ENCODE assay signal across 8 cellular contexts in the genomic region with DNA sequence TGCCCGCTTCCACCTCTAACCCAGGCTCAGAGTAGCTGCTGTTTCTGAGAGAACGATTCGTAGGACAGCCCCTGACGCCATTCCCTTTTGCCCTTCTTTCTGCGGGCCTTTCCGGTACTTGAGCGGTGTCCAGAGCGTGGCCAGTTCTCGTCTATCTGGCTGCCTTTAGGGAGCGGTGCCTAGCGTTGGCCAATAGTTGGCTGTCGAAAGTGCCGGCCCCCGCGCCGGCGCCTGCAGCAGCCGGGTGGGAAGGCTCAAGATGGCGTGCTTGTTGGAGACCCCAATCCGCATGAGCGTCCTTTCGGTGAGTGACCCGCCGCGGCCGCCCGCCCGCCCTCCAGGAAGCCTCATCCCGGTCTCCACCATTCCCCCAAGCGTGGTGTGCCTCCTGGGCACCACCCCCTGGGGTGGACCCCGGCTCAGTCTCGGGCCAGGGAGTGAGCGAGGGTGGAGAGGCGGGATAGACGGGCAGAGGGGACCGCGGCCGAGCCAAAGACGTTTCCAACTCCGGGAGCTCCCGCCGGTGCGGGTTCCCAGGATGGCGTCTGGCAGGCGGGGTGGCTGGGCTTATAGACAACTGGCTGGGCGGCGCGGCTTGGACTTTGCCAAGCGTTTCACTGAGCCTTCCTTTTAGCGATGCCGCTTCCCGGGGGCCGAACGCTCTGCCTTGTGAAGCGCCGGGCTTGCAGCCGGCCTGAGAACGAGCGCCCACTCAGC. TPM values are rescaled to one million over a fixed set of nuclear protein-coding genes. Genes with fewer than 3 reads are reported as not detected.
DNase-seq lines count a peak whose midpoint lies in the region; ATAC-seq, FAIRE-seq and TF ChIP-seq lines count a peak whose summit lies in the region.

A gene with protein sequence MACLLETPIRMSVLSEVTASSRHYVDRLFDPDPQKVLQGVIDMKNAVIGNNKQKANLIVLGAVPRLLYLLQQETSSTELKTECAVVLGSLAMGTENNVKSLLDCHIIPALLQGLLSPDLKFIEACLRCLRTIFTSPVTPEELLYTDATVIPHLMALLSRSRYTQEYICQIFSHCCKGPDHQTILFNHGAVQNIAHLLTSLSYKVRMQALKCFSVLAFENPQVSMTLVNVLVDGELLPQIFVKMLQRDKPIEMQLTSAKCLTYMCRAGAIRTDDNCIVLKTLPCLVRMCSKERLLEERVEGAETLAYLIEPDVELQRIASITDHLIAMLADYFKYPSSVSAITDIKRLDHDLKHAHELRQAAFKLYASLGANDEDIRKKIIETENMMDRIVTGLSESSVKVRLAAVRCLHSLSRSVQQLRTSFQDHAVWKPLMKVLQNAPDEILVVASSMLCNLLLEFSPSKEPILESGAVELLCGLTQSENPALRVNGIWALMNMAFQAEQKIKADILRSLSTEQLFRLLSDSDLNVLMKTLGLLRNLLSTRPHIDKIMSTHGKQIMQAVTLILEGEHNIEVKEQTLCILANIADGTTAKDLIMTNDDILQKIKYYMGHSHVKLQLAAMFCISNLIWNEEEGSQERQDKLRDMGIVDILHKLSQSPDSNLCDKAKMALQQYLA (plus strand): TSS at position 6 of the 717 bp plus-strand sequence. CDS start 254 bp downstream, at position 260.

- BruUV-seq in endothelial cell of umbilical vein (replicated peaks; lab: Mats Ljungman, UMichigan): TSS peak; percentile 43

- peak within 1 kb of the TSS; percentile 90 for H3K4me3 ChIP-seq in ACC112 (ENCODE audit: low read depth, low read length)
- peak within 1 kb of the TSS; percentile 94 for H3K4me3 ChIP-seq in GM12875 (ENCODE audit: low read depth, low read length)
- H3K4me3 ChIP-seq in endothelial cell of umbilical vein (replicated peaks in 1 of 3; ENCODE audit: insufficient read depth in 1 of 3, low read depth in 1 of 3, low read length in 3 of 3): peak within 1 kb of the TSS; percentile 74 to 86 (median 81)
- peak within 1 kb of the TSS; percentile 71 to 87 (median 80) for H3K4me3 ChIP-seq in thyroid gland (replicated peaks in 1 of 3)

- intact Hi-C loops in endothelial cell of umbilical vein (cut with micrococcal nuclease): loop anchor here (1.0 to 10.0 kb wide), 6 partner anchors 13 to 737 kb away; a partner anchor contains a TSS
- intact Hi-C loops in thyroid gland (cut with DNase I): no loop called here

- H2AFZ ChIP-seq in ACC112 (ENCODE audit: low read length, unreplicated experiment) (peak within 1 kb of the TSS; percentile 92), endothelial cell of umbilical vein (ENCODE audit: low read depth, low read length) (peak within 1 kb of the TSS; percentile 81)

- peak within 1 kb of the TSS; percentile 96 for H3K27ac ChIP-seq in ACC112 (ENCODE audit: low read depth, low read length)
- peak within 1 kb of the TSS; percentile 93 for H3K27ac ChIP-seq in endothelial cell of umbilical vein (ENCODE audit: insufficient read depth, low read depth, low read length)
- H3K27ac ChIP-seq in thyroid gland: peak within 1 kb of the TSS; percentile 94 to 97 (median 97)

- peak; percentile 71 for ATAC-seq in HG02642 (IDR thresholded peaks at IDR 0.05; ENCODE audit: poor library complexity, unreplicated experiment)

- FAIRE-seq in endothelial cell of umbilical vein (lab: Jason Lieb, UNC): peak; percentile 97

- peak; percentile 88 for DNase-seq in NCI-H146 treated with DMSO at 0.1 percent for 48 hours (lab: John Stamatoyannopoulos, UW; ENCODE audit: unreplicated experiment)
- peak; percentile 41 for DNase-seq in activated CD4-positive, alpha-beta T cell treated with anti-CD3 and anti-CD28 coated beads, Interleukin-2, amount 10 ng/mL, durations not matched to agents 7 days and 5 days
- no peak for DNase-seq in endothelial cell of umbilical vein (ENCODE audit: low read depth, low spot score)
- DNase-seq in midbrain (lab: John Stamatoyannopoulos, UW): peak; percentile 74
- DNase-seq in thyroid gland: peak; percentile 61 to 62

- peak within 1 kb of the TSS; percentile 95 for H3K4me2 ChIP-seq in endothelial cell of umbilical vein (ENCODE audit: insufficient read depth, low read length)

- TF ChIP-seq CTCF in GM12875 (IDR thresholded peaks at IDR 0.05; ENCODE audit: borderline replicate concordance, insufficient read depth, low read depth, low read length) (no peak), endothelial cell of umbilical vein (IDR thresholded peaks at IDR 0.05; ENCODE audit: extremely low read depth in 1 of 2, insufficient read depth in 1 of 2, low read depth in 1 of 2, low read length in 2 of 2) (no peak), thyroid gland (IDR thresholded peaks at IDR 0.05) (no peak)

- peaks cover 36% of the 10 kb centered on the region for H3K4me1 Mint-ChIP-seq in activated CD4-positive, alpha-beta T cell treated with anti-CD3 and anti-CD28 coated beads, Interleukin-2, amount 10 ng/mL, durations not matched to agents 7 days and 5 days

- H3K27me3 ChIP-seq in ACC112 (ENCODE audit: insufficient read depth, low read length): no peaks in the 10 kb centered on the region
- H3K27me3 ChIP-seq in endothelial cell of umbilical vein (ENCODE audit: control insufficient read depth in 2 of 2, insufficient read depth in 2 of 2, low read length in 2 of 2): peaks cover 0 to 2% of the 10 kb centered on the region in 2 experiments
- H3K27me3 ChIP-seq in thyroid gland: no peaks in the 10 kb centered on the region

- WGBS in thyroid gland, 2 donors: 0 to 1% methylated on average over 26 to 38 of the region's 59 CpGs

- peak; percentile 77 for TF ChIP-seq POLR2A in endothelial cell of umbilical vein (IDR thresholded peaks at IDR 0.05; ENCODE audit: low read depth, low read length)
- TF ChIP-seq POLR2A in thyroid gland (IDR thresholded peaks at IDR 0.05): peak in 1 of 2 donors; percentile 76

- H3K9me3 ChIP-seq in endothelial cell of umbilical vein (replicated peaks; ENCODE audit: control insufficient read depth, insufficient read depth, low read length): no peaks in the 10 kb centered on the region
- no peaks in the 10 kb centered on the region for H3K9me3 ChIP-seq in thyroid gland

- CTCF ChIA-PET in activated CD4-positive, alpha-beta T cell treated with anti-CD3 and anti-CD28 coated beads, Interleukin-2, amount 10 ng/mL, durations not matched to agents 7 days and 5 days (lab: Charles Lee): interaction anchor here (0.6 to 1.5 kb wide), 4 partner anchors 13 to 630 kb away, joined by 3 to 4 read pairs (median 4); a partner anchor contains a TSS
- CTCF ChIA-PET in endothelial cell of umbilical vein (lab: Charles Lee): interaction anchor here (0.7 to 3.4 kb wide), 4 partner anchors 13 to 83 kb away, joined by 3 to 17 read pairs (median 4); a partner anchor contains a TSS

- H3K9me3 Mint-ChIP-seq in activated CD4-positive, alpha-beta T cell treated with anti-CD3 and anti-CD28 coated beads, Interleukin-2, amount 10 ng/mL, durations not matched to agents 7 days and 5 days: no peaks in the 10 kb centered on the region

- dilution Hi-C loops in endothelial cell of umbilical vein (cut with MboI; ENCODE audit: extremely low pct_ligation_motif_present, low sequenced_read_pairs): no loop called here

- H3K27ac Mint-ChIP-seq in activated CD4-positive, alpha-beta T cell treated with anti-CD3 and anti-CD28 coated beads, Interleukin-2, amount 10 ng/mL, durations not matched to agents 7 days and 5 days: peak within 1 kb of the TSS; percentile 98

- H3K9ac ChIP-seq in endothelial cell of umbilical vein (replicated peaks; ENCODE audit: extremely low read depth, insufficient read depth, low read length): peak within 1 kb of the TSS; percentile 96

- no peaks in the 10 kb centered on the region for H3K9me1 ChIP-seq in endothelial cell of umbilical vein (replicated peaks; ENCODE audit: control insufficient read depth, extremely low read depth, insufficient read depth, low read length)

- peaks cover 24% of the 10 kb centered on the region for H3K4me1 ChIP-seq in ACC112 (ENCODE audit: control insufficient read depth, insufficient read depth, low read length, unreplicated experiment)
- H3K4me1 ChIP-seq in endothelial cell of umbilical vein (ENCODE audit: control insufficient read depth, extremely low read depth, insufficient read depth, low read length): peaks cover 10% of the 10 kb centered on the region
- peaks cover 9 to 16% of the 10 kb centered on the region in 2 donors for H3K4me1 ChIP-seq in thyroid gland

- H3K36me3 Mint-ChIP-seq in activated CD4-positive, alpha-beta T cell treated with anti-CD3 and anti-CD28 coated beads, Interleukin-2, amount 10 ng/mL, durations not matched to agents 7 days and 5 days (ENCODE audit: low read depth): peaks cover 13% of the 10 kb centered on the region

- POLR2A ChIA-PET in activated CD4-positive, alpha-beta T cell treated with anti-CD3 and anti-CD28 coated beads, Interleukin-2, amount 10 ng/mL, durations not matched to agents 7 days and 5 days (lab: Charles Lee): no interaction called here
- POLR2A ChIA-PET in endothelial cell of umbilical vein (lab: Charles Lee): interaction anchor here (0.8 to 1.5 kb wide), 3 partner anchors 10 to 17 kb away, joined by 3 to 8 read pairs (median 3); a partner anchor contains a TSS

- peaks cover 8% of the 10 kb centered on the region for H4K20me1 ChIP-seq in endothelial cell of umbilical vein (replicated peaks; ENCODE audit: control insufficient read depth, extremely low read depth, insufficient read depth, low read length)

- H3K36me3 ChIP-seq in ACC112 (ENCODE audit: insufficient read depth, low read length) (0 out of 2 replicates have a peak, but pooled peaks cover 5% of the 10 kb centered on the region), endothelial cell of umbilical vein (ENCODE audit: control insufficient read depth in 2 of 2, extremely low read depth in 1 of 2, insufficient read depth in 2 of 2, low read length in 2 of 2) (no peaks in the 10 kb centered on the region), thyroid gland (no peaks in the 10 kb centered on the region)

- peaks cover 44% of the 10 kb centered on the region for H3K79me2 ChIP-seq in ACC112 (ENCODE audit: control insufficient read depth, insufficient read depth, low read length, unreplicated experiment)
- H3K79me2 ChIP-seq in endothelial cell of umbilical vein (ENCODE audit: control insufficient read depth, insufficient read depth, low read length): peaks cover 44% of the 10 kb centered on the region

- H3K27me3 Mint-ChIP-seq in activated CD4-positive, alpha-beta T cell treated with anti-CD3 and anti-CD28 coated beads, Interleukin-2, amount 10 ng/mL, durations not matched to agents 7 days and 5 days: peaks cover 14% of the 10 kb centered on the region

- peak within 1 kb of the TSS; percentile 90 for H3K4me3 Mint-ChIP-seq in activated CD4-positive, alpha-beta T cell treated with anti-CD3 and anti-CD28 coated beads, Interleukin-2, amount 10 ng/mL, durations not matched to agents 7 days and 5 days

RNA-seq across cellular contexts. Expression of the gene that starts here (rescaled TPM):
- 10 to 100 TPM; 39.0 to 53.2 TPM for total RNA-seq in activated CD4-positive, alpha-beta T cell treated with anti-CD3 and anti-CD28 coated beads, Interleukin-2, amount 10 ng/mL, durations not matched to agents 7 days and 5 days
- total RNA-seq in endothelial cell of umbilical vein (40.3 and 46.0 TPM in 2 replicates), thyroid gland (10 to 100 TPM; 57.2 to 91.8 (median 59.5) TPM)
- polyA plus RNA-seq in endothelial cell of umbilical vein: 39.6 and 46.1 TPM in 2 replicates
- polyA plus RNA-seq in endothelial cell of umbilical vein (2011; cell fraction: cytosol; rRNA removed): 29.9 and 47.2 TPM in 2 replicates
- 70.3 and 71.8 TPM in 2 replicates for polyA plus RNA-seq in endothelial cell of umbilical vein (2011; cell fraction: nucleus; rRNA removed)
- 21.6 and 31.0 TPM in 2 replicates for polyA plus RNA-seq in endothelial cell of umbilical vein (2012)
- 148 and 187 TPM in 2 replicates for polyA minus RNA-seq in endothelial cell of umbilical vein
- polyA minus RNA-seq in endothelial cell of umbilical vein (2011; cell fraction: cytosol; rRNA and poly(A)+ RNA removed): 35.9 TPM
- polyA minus RNA-seq in endothelial cell of umbilical vein (2011; cell fraction: nucleus; rRNA and poly(A)+ RNA removed): 136 and 253 TPM in 2 replicates
